ENCODE assay signal across 8 cellular contexts in the genomic region with DNA sequence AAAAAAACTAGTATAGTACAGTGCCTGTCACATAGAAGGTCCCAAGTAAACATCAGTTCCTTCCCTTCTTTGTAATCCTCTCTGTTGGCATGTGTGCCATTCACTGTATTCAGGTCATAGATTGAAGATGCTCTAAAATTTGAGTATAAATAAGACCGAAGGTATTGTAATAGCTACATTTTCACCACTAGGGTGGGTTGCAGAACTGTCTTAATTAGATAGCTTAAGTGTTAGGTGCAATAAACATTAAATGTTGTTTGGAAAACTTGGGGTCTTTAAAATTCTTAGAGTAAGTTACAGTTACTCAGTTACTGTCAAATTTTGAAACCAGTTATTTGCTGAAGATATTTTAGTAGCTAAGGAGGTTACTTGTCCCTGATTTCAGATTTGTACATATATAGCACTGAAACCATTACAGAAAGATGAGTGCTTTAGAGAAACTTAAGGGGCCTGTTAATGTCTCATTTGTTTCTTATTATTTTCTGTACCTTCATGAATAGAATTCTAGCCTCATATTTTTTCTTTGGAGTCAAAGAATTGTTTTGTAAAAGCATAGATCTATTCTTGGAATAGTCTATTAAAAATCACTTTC. TPM values are rescaled to one million over a fixed set of nuclear protein-coding genes. Genes with fewer than 3 reads are reported as not detected.
DNase-seq lines count a peak whose midpoint lies in the region; ATAC-seq and TF ChIP-seq lines count a peak whose summit lies in the region.

No MANE protein-coding gene starts in this region.

- no peak overlapping the region for H2AFZ ChIP-seq in Karpas-422 (ENCODE audit: low read length)

- peak; percentile 77 for DNase-seq in Karpas-422
- no peak for DNase-seq in WERI-Rb-1
- peak; percentile 5 for DNase-seq in kidney glomerular epithelial cell (lab: John Stamatoyannopoulos, UW)
- DNase-seq in stimulated activated CD4-positive, alpha-beta T cell treated with anti-CD3 and anti-CD28 coated beads, Interleukin-15, amount 100 ng/mL, for 24 hours, result no peak
- DNase-seq in caudate nucleus (lab: John Stamatoyannopoulos, UW), result no peak
- DNase-seq in HuH-7 (ENCODE audit: low spot score), result no peak

- H3K79me2 ChIP-seq in DOHH2 (ENCODE audit: control insufficient read depth, low read length) (peaks cover 3% of the 10 kb centered on the region; the same call in 1 of the 2 replicates), Karpas-422 (ENCODE audit: low read length) (no peaks in the 10 kb centered on the region)

- H3K9ac ChIP-seq in Karpas-422 (ENCODE audit: low read length), result no peak overlapping the region

- no peaks in the 10 kb centered on the region for H3K4me1 ChIP-seq in DOHH2 (ENCODE audit: control insufficient read depth, low read length)
- H3K4me1 ChIP-seq in Karpas-422 (ENCODE audit: low read length), result no peaks in the 10 kb centered on the region

- H3K4me3 ChIP-seq in DOHH2 (ENCODE audit: low read length) (no peak overlapping the region), Karpas-422 (ENCODE audit: low read length) (no peak overlapping the region), WERI-Rb-1 (ENCODE audit: low read depth, low read length) (no peak overlapping the region)

- H3K27ac ChIP-seq in DOHH2 (ENCODE audit: low read depth, low read length) (no peak overlapping the region), Karpas-422 (ENCODE audit: low read length) (no peak overlapping the region), WERI-Rb-1 (no peak overlapping the region), caudate nucleus (ENCODE audit: low read depth, low read length) (no peak overlapping the region)

- ATAC-seq in HG03135 (IDR thresholded peaks at IDR 0.05; ENCODE audit: unreplicated experiment), result no peak

- no peak overlapping the region for H3K4me2 ChIP-seq in DOHH2 (ENCODE audit: low read length)
- no peak overlapping the region for H3K4me2 ChIP-seq in Karpas-422 (ENCODE audit: low read depth, low read length, poor library complexity, severe bottlenecking)

- H4K20me1 ChIP-seq in DOHH2 (ENCODE audit: control insufficient read depth, insufficient read depth, low read depth, low read length), result no peaks in the 10 kb centered on the region
- no peaks in the 10 kb centered on the region for H4K20me1 ChIP-seq in Karpas-422 (ENCODE audit: insufficient read depth, low read depth, low read length)

- H3F3A ChIP-seq in DOHH2 (ENCODE audit: control insufficient read depth, insufficient read depth), result no peaks in the 10 kb centered on the region

- TF ChIP-seq CTCF in DOHH2 (IDR thresholded peaks at IDR 0.05; ENCODE audit: low read depth, low read length, poor library complexity, severe bottlenecking), result peak; percentile 65
- 0 out of 2 replicates have a peak, but pooled peaks have one; percentile 2 for TF ChIP-seq CTCF in WERI-Rb-1 (IDR thresholded peaks at IDR 0.05; ENCODE audit: low read depth, low read length)

- H3K9me3 ChIP-seq in DOHH2 (ENCODE audit: control insufficient read depth, insufficient read depth, low read length), result no peaks in the 10 kb centered on the region
- no peaks in the 10 kb centered on the region for H3K9me3 ChIP-seq in Karpas-422 (ENCODE audit: low read length)
- H3K9me3 ChIP-seq in WERI-Rb-1 (ENCODE audit: severe bottlenecking), result no peaks in the 10 kb centered on the region

- H3K9me2 ChIP-seq in DOHH2 (replicated peaks; ENCODE audit: control insufficient read depth, low read length) (no peaks in the 10 kb centered on the region), Karpas-422 (replicated peaks; ENCODE audit: insufficient read depth, low read length) (no peaks in the 10 kb centered on the region)

- H3K27me3 ChIP-seq in DOHH2 (ENCODE audit: control insufficient read depth, low read length), result no peaks in the 10 kb centered on the region
- no peaks in the 10 kb centered on the region for H3K27me3 ChIP-seq in Karpas-422 (ENCODE audit: low read length)
- no peaks in the 10 kb centered on the region for H3K27me3 ChIP-seq in WERI-Rb-1 (ENCODE audit: insufficient read depth, low read depth, severe bottlenecking)

- H3K36me3 ChIP-seq in DOHH2 (ENCODE audit: control insufficient read depth, low read length) (no peaks in the 10 kb centered on the region; the same call in 1 of the 2 replicates), Karpas-422 (ENCODE audit: insufficient read depth, low read length) (no peaks in the 10 kb centered on the region), WERI-Rb-1 (peaks cover 76% of the 10 kb centered on the region)

RNA-seq across cellular contexts. Expression of a gene that starts 24.3 kb away (rescaled TPM):
- total RNA-seq in Karpas-422 (2014; rRNA removed; shearing (Covaris generic); ENCODE audit: low replicate concordance), result 0.51 and 3.5 TPM in 2 replicates

RNA-seq across cellular contexts. Expression of a gene that starts 37.3 kb away (rescaled TPM):
- total RNA-seq in Karpas-422 (2014; rRNA removed; shearing (Covaris generic); ENCODE audit: low replicate concordance), result 11.6 and 14.9 TPM in 2 replicates

RNA-seq across cellular contexts. Expression of a gene that starts 44.5 kb away (rescaled TPM):
- total RNA-seq in Karpas-422 (2014; rRNA removed; shearing (Covaris generic); ENCODE audit: low replicate concordance), result not detected in 2 replicates

Comparison
In these comparisons a context has a peak if more than half of its experiments do, and no peak if none do; other contexts are left out.
1. DNase-seq: peak in Karpas-422 (single experiment) and kidney glomerular epithelial cell (single experiment); none in WERI-Rb-1 (single experiment), stimulated activated CD4-positive, alpha-beta T cell treated with anti-CD3 and anti-CD28 coated beads, Interleukin-15, amount 100 ng/mL, for 24 hours (single experiment), caudate nucleus (0 of 61) and HuH-7 (single experiment).